8 cellular contexts compared by ENCODE assay signal in genomic region chr22:25488244-25489020, GRCh38.
DNase-seq lines count a peak whose midpoint lies in the region; ATAC-seq lines count a peak whose summit lies in the region.

No MANE protein-coding gene starts in this region.

- CTCF ChIA-PET in activated naive CD4-positive, alpha-beta T cell treated with anti-CD3 and anti-CD28 coated beads for 36 hours (lab: Charles Lee) = no interaction called here

- no peaks in the 10 kb centered on the region for H3K27me3 Mint-ChIP-seq in activated naive CD4-positive, alpha-beta T cell treated with anti-CD3 and anti-CD28 coated beads for 36 hours (ENCODE audit: low read depth)
- peaks cover 3% of the 10 kb centered on the region for H3K27me3 Mint-ChIP-seq in activated CD4-positive, alpha-beta T cell treated with anti-CD3 and anti-CD28 coated beads, Interleukin-2, amount 10 ng/mL, durations not matched to agents 24 days and 14 days

- H3K27ac Mint-ChIP-seq in activated naive CD4-positive, alpha-beta T cell treated with anti-CD3 and anti-CD28 coated beads for 36 hours = no peak overlapping the region
- H3K27ac Mint-ChIP-seq in activated CD4-positive, alpha-beta T cell treated with anti-CD3 and anti-CD28 coated beads, Interleukin-2, amount 10 ng/mL, durations not matched to agents 24 days and 14 days = peak overlapping the region; percentile 89

- ATAC-seq in HG03175 (IDR thresholded peaks at IDR 0.05; ENCODE audit: unreplicated experiment) (no peak), GM19328 (IDR thresholded peaks at IDR 0.05; ENCODE audit: unreplicated experiment) (no peak), GM18858 (IDR thresholded peaks at IDR 0.05; ENCODE audit: unreplicated experiment) (no peak)

- peaks cover 40% of the 10 kb centered on the region for H3K36me3 Mint-ChIP-seq in activated naive CD4-positive, alpha-beta T cell treated with anti-CD3 and anti-CD28 coated beads for 36 hours (ENCODE audit: low read depth)
- H3K36me3 Mint-ChIP-seq in activated CD4-positive, alpha-beta T cell treated with anti-CD3 and anti-CD28 coated beads, Interleukin-2, amount 10 ng/mL, durations not matched to agents 24 days and 14 days (ENCODE audit: low read depth) = peaks cover 53% of the 10 kb centered on the region

- peaks cover 34% of the 10 kb centered on the region for H3K4me1 Mint-ChIP-seq in activated naive CD4-positive, alpha-beta T cell treated with anti-CD3 and anti-CD28 coated beads for 36 hours (ENCODE audit: low read depth)
- peaks cover 57% of the 10 kb centered on the region for H3K4me1 Mint-ChIP-seq in activated CD4-positive, alpha-beta T cell treated with anti-CD3 and anti-CD28 coated beads, Interleukin-2, amount 10 ng/mL, durations not matched to agents 24 days and 14 days

- peak; percentile 17 for DNase-seq in activated naive CD4-positive, alpha-beta T cell treated with anti-CD3 and anti-CD28 coated beads for 36 hours
- no peak for DNase-seq in activated naive CD4-positive, alpha-beta T cell (lab: John Stamatoyannopoulos, UW)
- DNase-seq in activated CD4-positive, alpha-beta T cell treated with anti-CD3 and anti-CD28 coated beads, Interleukin-2, amount 10 ng/mL, durations not matched to agents 24 days and 14 days = peak; percentile 62
- DNase-seq in cardiac septum (ENCODE audit: low spot score) = peak; percentile 81
- DNase-seq in stimulated activated CD4-positive, alpha-beta T cell treated with anti-CD3 and anti-CD28 coated beads, Interleukin-4, amount 100 ng/mL, for 24 hours = peak; percentile 53

- intact Hi-C loops in activated naive CD4-positive, alpha-beta T cell treated with anti-CD3 and anti-CD28 coated beads for 36 hours (cut with micrococcal nuclease) = no loop called here
- intact Hi-C loops in activated CD4-positive, alpha-beta T cell treated with anti-CD3 and anti-CD28 coated beads, Interleukin-2, amount 10 ng/mL, durations not matched to agents 24 days and 14 days (cut with micrococcal nuclease) = loop anchor here (1.0 to 5.0 kb wide), 5 partner anchors 74 to 411 kb away; no protein-coding TSS in a partner anchor
- intact Hi-C loops in cardiac septum (cut with DNase I) = no loop called here

- peaks cover 3% of the 10 kb centered on the region for H3K9me3 Mint-ChIP-seq in activated naive CD4-positive, alpha-beta T cell treated with anti-CD3 and anti-CD28 coated beads for 36 hours
- peaks cover 22% of the 10 kb centered on the region for H3K9me3 Mint-ChIP-seq in activated CD4-positive, alpha-beta T cell treated with anti-CD3 and anti-CD28 coated beads, Interleukin-2, amount 10 ng/mL, durations not matched to agents 24 days and 14 days

- H3K4me3 Mint-ChIP-seq in activated naive CD4-positive, alpha-beta T cell treated with anti-CD3 and anti-CD28 coated beads for 36 hours = no peak overlapping the region
- peak overlapping the region; percentile 65 for H3K4me3 Mint-ChIP-seq in activated CD4-positive, alpha-beta T cell treated with anti-CD3 and anti-CD28 coated beads, Interleukin-2, amount 10 ng/mL, durations not matched to agents 24 days and 14 days

Comparison
In these comparisons a context has a peak if more than half of its experiments do, and no peak if none do; other contexts are left out.
1. DNase-seq: peak in activated naive CD4-positive, alpha-beta T cell treated with anti-CD3 and anti-CD28 coated beads for 36 hours (single experiment), activated CD4-positive, alpha-beta T cell treated with anti-CD3 and anti-CD28 coated beads, Interleukin-2, amount 10 ng/mL, durations not matched to agents 24 days and 14 days (single experiment), cardiac septum (single experiment) and stimulated activated CD4-positive, alpha-beta T cell treated with anti-CD3 and anti-CD28 coated beads, Interleukin-4, amount 100 ng/mL, for 24 hours (single experiment); none in activated naive CD4-positive, alpha-beta T cell (0 of 4).